Comparison of ENCODE assay signal across 20 cellular contexts in genomic region chr2:217262916-217263315, GRCh38.
DNase-seq lines count a peak whose midpoint lies in the region; ATAC-seq, FAIRE-seq and TF ChIP-seq lines count a peak whose summit lies in the region.
"Had no signal": no experiment of that assay in that cellular context is flagged by ENCODE, and none has a peak within 500 bp of the region (broad histone marks: within the 10 kb centered on the region; RNA-seq: fewer than 3 reads in every experiment).

No MANE protein-coding gene starts in this region.

- TF ChIP-seq RAD21 in HepG2 (CRISPR knock-in tag; IDR thresholded peaks at IDR 0.05) = no peak

- no peaks in the 10 kb centered on the region for H3K79me2 ChIP-seq in HepG2 (ENCODE audit: insufficient read depth, low read length)

- TF ChIP-seq CTCF in fibroblast of the aortic adventitia (IDR thresholded peaks at IDR 0.05; ENCODE audit: insufficient read depth, low read length) (no peak), HepG2 (CRISPR knock-in tag; IDR thresholded peaks at IDR 0.05) (no peak)

- no peak overlapping the region for H3K4me2 ChIP-seq in HepG2 (ENCODE audit: low read depth, low read length)

- no peak overlapping the region for H3K4me3 Mint-ChIP-seq in activated T-cell treated with anti-CD3 and anti-CD28 coated beads, Interleukin-2, amount 50 U/mL, for 4 hours

- no peak overlapping the region for H3K27ac ChIP-seq in HepG2 (ENCODE audit: extremely low read length, insufficient read depth, low read length)
- H3K27ac ChIP-seq: C4-2B, HL-60 had no signal

- TF ChIP-seq EP300 in HepG2 (IDR thresholded peaks at IDR 0.05; ENCODE audit: low read depth in 2 of 2, low read length in 2 of 2) (no peak), HepG2 (CRISPR knock-in tag; IDR thresholded peaks at IDR 0.05; ENCODE audit: borderline replicate concordance) (no peak)

- ATAC-seq in sciatic nerve (peak; percentile 30), GM21529 (IDR thresholded peaks at IDR 0.05; ENCODE audit: unreplicated experiment) (no peak), HepG2 (no peak)
- no peak for ATAC-seq in activated T-cell treated with anti-CD3 and anti-CD28 coated beads, Interleukin-2, amount 50 U/mL, for 4 hours

- WGBS in HepG2 (ENCODE audit: low lambda C conversion rate) = 0% methylated on average over 2 of the region's 2 CpGs

- H3K9ac ChIP-seq in HepG2 (ENCODE audit: insufficient read depth, low read depth, low read length) = no peak overlapping the region

- DNase-seq in G401 (ENCODE audit: low spot score) = peak; percentile 53
- DNase-seq in MG63 = peak; percentile 35
- peak; percentile 69 for DNase-seq in fibroblast of the aortic adventitia (ENCODE audit: low read depth)
- DNase-seq in sciatic nerve (ENCODE audit: low spot score) = no peak
- no peak for DNase-seq in activated T-cell treated with anti-CD3 and anti-CD28 coated beads, Interleukin-2, amount 50 U/mL, for 4 hours
- DNase-seq in HepG2 (ENCODE audit: low spot score) = no peak
- DNase-seq: ACHN; DND-41; H7; Kasumi-1; NCI-H1105 treated with DMSO at 0.1 percent for 48 hours; NCI-H1694; NCI-H2227 treated with DMSO at 0.1 percent for 48 hours; NCI-H526 treated with DMSO at 0.1 percent for 48 hours; NK-92 treated with Interleukin-12 subunit alpha and Interleukin-12 subunit beta, amount 100 ng/mL, for 24 hours; Peyer's patch had no signal

- H3K4me3 ChIP-seq in MG63 = no peak overlapping the region
- H3K4me3 ChIP-seq in fibroblast of the aortic adventitia (ENCODE audit: low read depth, low read length) = no peak overlapping the region
- no peak overlapping the region for H3K4me3 ChIP-seq in HepG2 (replicated peaks in 1 of 3; ENCODE audit: insufficient read depth in 1 of 3, low read depth in 2 of 3, low read length in 3 of 3)
- H3K4me3 ChIP-seq: Peyer's patch had no signal

- H3K9me3 Mint-ChIP-seq in activated T-cell treated with anti-CD3 and anti-CD28 coated beads, Interleukin-2, amount 50 U/mL, for 4 hours = peaks cover 6% of the 10 kb centered on the region

- FAIRE-seq in HepG2 (lab: Jason Lieb, UNC) = no peak
- FAIRE-seq: G401.6 had no signal

- H3K36me3 ChIP-seq in MG63 (no peaks in the 10 kb centered on the region), HepG2 (replicated peaks in 1 of 2; ENCODE audit: control insufficient read depth in 1 of 2, insufficient read depth in 2 of 2, low read length in 2 of 2) (no peaks in the 10 kb centered on the region)
- H3K36me3 ChIP-seq: Peyer's patch had no signal

- intact Hi-C loops in sciatic nerve (cut with DNase I) (no loop called here), HepG2 (cut with micrococcal nuclease; ENCODE audit: unreplicated experiment) (no loop called here)

- H3K27me3 ChIP-seq in MG63 = no peaks in the 10 kb centered on the region
- no peaks in the 10 kb centered on the region for H3K27me3 ChIP-seq in HepG2 (ENCODE audit: control insufficient read depth in 1 of 2, insufficient read depth in 2 of 2, low read length in 2 of 2)
- H3K27me3 ChIP-seq: Peyer's patch had no signal

- BruUV-seq in HepG2 (replicated peaks; lab: Mats Ljungman, UMichigan) = no TSS peak

- POLR2A ChIA-PET in HepG2 (lab: Yijun Ruan, JAX) = no interaction called here

- no peaks in the 10 kb centered on the region for H4K20me1 ChIP-seq in HepG2 (ENCODE audit: insufficient read depth, low read length)

- TF ChIP-seq POLR2A in HepG2 (IDR thresholded peaks at IDR 0.05; ENCODE audit: insufficient read depth in 1 of 2, low read depth in 2 of 2, low read length in 2 of 2) = no peak

- H2AFZ ChIP-seq in HepG2 (ENCODE audit: low read length) = no peak overlapping the region

- H3K4me1 Mint-ChIP-seq in activated T-cell treated with anti-CD3 and anti-CD28 coated beads, Interleukin-2, amount 50 U/mL, for 4 hours (ENCODE audit: low read depth) = no peaks in the 10 kb centered on the region

- H3K9me3 ChIP-seq in MG63 = peaks cover 4% of the 10 kb centered on the region
- H3K9me3 ChIP-seq in HepG2 (ENCODE audit: low read length) = peaks cover 11% of the 10 kb centered on the region; the same call in 1 of the 2 replicates
- H3K9me3 ChIP-seq: Peyer's patch had no signal

- H3K27me3 Mint-ChIP-seq in activated T-cell treated with anti-CD3 and anti-CD28 coated beads, Interleukin-2, amount 50 U/mL, for 4 hours (ENCODE audit: low read depth) = no peaks in the 10 kb centered on the region

- in situ Hi-C loops in G401 (cut with HindIII; ENCODE audit: low sequenced_read_pairs) (no loop called here), HepG2 (cut with HindIII; ENCODE audit: extremely low pct_ligation_motif_present, low pct_unique_long_range_greater_than_20kb) (no loop called here)

- CTCF ChIA-PET in HepG2 (lab: Yijun Ruan, JAX; ENCODE audit: low intra/inter-chr PET ratio, low total read pairs) = no interaction called here

- H3K36me3 Mint-ChIP-seq in activated T-cell treated with anti-CD3 and anti-CD28 coated beads, Interleukin-2, amount 50 U/mL, for 4 hours (ENCODE audit: insufficient read depth) = no peaks in the 10 kb centered on the region

- no peaks in the 10 kb centered on the region for H3K4me1 ChIP-seq in HepG2 (ENCODE audit: insufficient read depth, low read length)
- H3K4me1 ChIP-seq: Peyer's patch had no signal

TF ChIP-seq in HepG2, 621 proteins besides CTCF, POLR2A, EP300 and RAD21:
- TF ChIP-seq RAD51 (IDR thresholded peaks at IDR 0.05; ENCODE audit: borderline replicate concordance) = no peak
- TF ChIP-seq, protein P1, sequence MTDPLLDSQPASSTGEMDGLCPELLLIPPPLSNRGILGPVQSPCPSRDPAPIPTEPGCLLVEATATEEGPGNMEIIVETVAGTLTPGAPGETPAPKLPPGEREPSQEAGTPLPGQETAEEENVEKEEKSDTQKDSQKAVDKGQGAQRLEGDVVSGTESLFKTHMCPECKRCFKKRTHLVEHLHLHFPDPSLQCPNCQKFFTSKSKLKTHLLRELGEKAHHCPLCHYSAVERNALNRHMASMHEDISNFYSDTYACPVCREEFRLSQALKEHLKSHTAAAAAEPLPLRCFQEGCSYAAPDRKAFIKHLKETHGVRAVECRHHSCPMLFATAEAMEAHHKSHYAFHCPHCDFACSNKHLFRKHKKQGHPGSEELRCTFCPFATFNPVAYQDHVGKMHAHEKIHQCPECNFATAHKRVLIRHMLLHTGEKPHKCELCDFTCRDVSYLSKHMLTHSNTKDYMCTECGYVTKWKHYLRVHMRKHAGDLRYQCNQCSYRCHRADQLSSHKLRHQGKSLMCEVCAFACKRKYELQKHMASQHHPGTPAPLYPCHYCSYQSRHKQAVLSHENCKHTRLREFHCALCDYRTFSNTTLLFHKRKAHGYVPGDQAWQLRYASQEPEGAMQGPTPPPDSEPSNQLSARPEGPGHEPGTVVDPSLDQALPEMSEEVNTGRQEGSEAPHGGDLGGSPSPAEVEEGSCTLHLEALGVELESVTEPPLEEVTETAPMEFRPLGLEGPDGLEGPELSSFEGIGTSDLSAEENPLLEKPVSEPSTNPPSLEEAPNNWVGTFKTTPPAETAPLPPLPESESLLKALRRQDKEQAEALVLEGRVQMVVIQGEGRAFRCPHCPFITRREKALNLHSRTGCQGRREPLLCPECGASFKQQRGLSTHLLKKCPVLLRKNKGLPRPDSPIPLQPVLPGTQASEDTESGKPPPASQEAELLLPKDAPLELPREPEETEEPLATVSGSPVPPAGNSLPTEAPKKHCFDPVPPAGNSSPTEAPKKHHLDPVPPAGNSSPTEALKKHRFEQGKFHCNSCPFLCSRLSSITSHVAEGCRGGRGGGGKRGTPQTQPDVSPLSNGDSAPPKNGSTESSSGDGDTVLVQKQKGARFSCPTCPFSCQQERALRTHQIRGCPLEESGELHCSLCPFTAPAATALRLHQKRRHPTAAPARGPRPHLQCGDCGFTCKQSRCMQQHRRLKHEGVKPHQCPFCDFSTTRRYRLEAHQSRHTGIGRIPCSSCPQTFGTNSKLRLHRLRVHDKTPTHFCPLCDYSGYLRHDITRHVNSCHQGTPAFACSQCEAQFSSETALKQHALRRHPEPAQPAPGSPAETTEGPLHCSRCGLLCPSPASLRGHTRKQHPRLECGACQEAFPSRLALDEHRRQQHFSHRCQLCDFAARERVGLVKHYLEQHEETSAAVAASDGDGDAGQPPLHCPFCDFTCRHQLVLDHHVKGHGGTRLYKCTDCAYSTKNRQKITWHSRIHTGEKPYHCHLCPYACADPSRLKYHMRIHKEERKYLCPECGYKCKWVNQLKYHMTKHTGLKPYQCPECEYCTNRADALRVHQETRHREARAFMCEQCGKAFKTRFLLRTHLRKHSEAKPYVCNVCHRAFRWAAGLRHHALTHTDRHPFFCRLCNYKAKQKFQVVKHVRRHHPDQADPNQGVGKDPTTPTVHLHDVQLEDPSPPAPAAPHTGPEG (CRISPR knock-in tag; IDR thresholded peaks at IDR 0.05) = no peak

Comparison
In these comparisons a context has a peak if more than half of its experiments do, and no peak if none do; other contexts are left out.
1. DNase-seq: peak in G401 (single experiment), MG63 (single experiment) and fibroblast of the aortic adventitia (single experiment); none in sciatic nerve (single experiment), activated T-cell treated with anti-CD3 and anti-CD28 coated beads, Interleukin-2, amount 50 U/mL, for 4 hours (single experiment) and HepG2 (single experiment).